Comparison of ENCODE assay signal across 8 cellular contexts in genomic region chr4:16026155-16026761, GRCh38. TPM values are rescaled to one million over a fixed set of nuclear protein-coding genes. Genes with fewer than 3 reads are reported as not detected.
DNase-seq lines count a peak whose midpoint lies in the region; ATAC-seq and TF ChIP-seq lines count a peak whose summit lies in the region.

No MANE protein-coding gene starts in this region.

- H4K91ac ChIP-seq in neuronal stem cell (ENCODE audit: low read depth, low read length, poor library complexity), result no peak overlapping the region

- no peak overlapping the region for H3K9ac ChIP-seq in neuronal stem cell (ENCODE audit: low read depth, low read length, poor library complexity)

- TF ChIP-seq POLR2A in esophagus squamous epithelium (IDR thresholded peaks at IDR 0.05), result no peak

- H3K27ac ChIP-seq in SJCRH30 (no peak overlapping the region), esophagus squamous epithelium (no peak overlapping the region), neuronal stem cell (replicated peaks; ENCODE audit: low read length) (no peak overlapping the region)

- H3K4me1 ChIP-seq in SJCRH30 (peaks cover 18% of the 10 kb centered on the region), esophagus squamous epithelium (peaks cover 0 to 9% (median 0%) of the 10 kb centered on the region in 3 donors), neuronal stem cell (ENCODE audit: control insufficient read depth in 2 of 2, insufficient read depth in 1 of 2, low read depth in 1 of 2, low read length in 2 of 2) (peaks cover 4 to 11% of the 10 kb centered on the region in 2 donors)

- no peak overlapping the region for H2BK5ac ChIP-seq in neuronal stem cell (ENCODE audit: low read length)

- peaks cover 15% of the 10 kb centered on the region for H3K4me1 Mint-ChIP-seq in activated T-cell treated with anti-CD3 and anti-CD28 coated beads, Interleukin-2, amount 50 U/mL, for 24 hours (ENCODE audit: low read depth)

- H3K14ac ChIP-seq in neuronal stem cell (ENCODE audit: low read length), result no peak overlapping the region

- H3K23ac ChIP-seq in neuronal stem cell (ENCODE audit: low read depth, low read length, poor library complexity), result no peak overlapping the region

- no peak overlapping the region for H3K4me3 Mint-ChIP-seq in activated T-cell treated with anti-CD3 and anti-CD28 coated beads, Interleukin-2, amount 50 U/mL, for 24 hours

- no peak overlapping the region for H2BK12ac ChIP-seq in neuronal stem cell (ENCODE audit: low read length)

- TF ChIP-seq CTCF in esophagus squamous epithelium (IDR thresholded peaks at IDR 0.05), result peak; percentile 75 to 88 (median 80)

- H3K18ac ChIP-seq in neuronal stem cell (ENCODE audit: low read length), result no peak overlapping the region

- H2AFZ ChIP-seq in neuronal stem cell (ENCODE audit: low read length), result no peak overlapping the region

- intact Hi-C loops in esophagus squamous epithelium (cut with DNase I), result no loop called here

- no peak overlapping the region for H2BK15ac ChIP-seq in neuronal stem cell (ENCODE audit: low read length)

- H3K36me3 Mint-ChIP-seq in activated T-cell treated with anti-CD3 and anti-CD28 coated beads, Interleukin-2, amount 50 U/mL, for 24 hours (ENCODE audit: low read depth), result no peaks in the 10 kb centered on the region

- no peak overlapping the region for H3K4ac ChIP-seq in neuronal stem cell (ENCODE audit: low read length)

- H3K36me3 ChIP-seq in SJCRH30 (no peaks in the 10 kb centered on the region), esophagus squamous epithelium (no peaks in the 10 kb centered on the region), neuronal stem cell (replicated peaks in 1 of 2; ENCODE audit: control insufficient read depth in 2 of 2, insufficient read depth in 2 of 2, low read length in 2 of 2) (peaks cover 24 to 45% of the 10 kb centered on the region in 2 donors)

- H3K4me3 ChIP-seq in SJCRH30, result no peak overlapping the region
- no peak overlapping the region for H3K4me3 ChIP-seq in esophagus squamous epithelium
- no peak overlapping the region for H3K4me3 ChIP-seq in neuronal stem cell (ENCODE audit: low read length in 2 of 2)

- H3K27me3 ChIP-seq in SJCRH30 (no peaks in the 10 kb centered on the region), esophagus squamous epithelium (peaks cover 0 to 42% (median 0%) of the 10 kb centered on the region in 4 donors), neuronal stem cell (ENCODE audit: control insufficient read depth in 3 of 3, insufficient read depth in 3 of 3, low read depth in 1 of 3, low read length in 3 of 3) (no peaks in the 10 kb centered on the region)

- no peaks in the 10 kb centered on the region for H3K9me3 ChIP-seq in SJCRH30 (replicated peaks)
- H3K9me3 ChIP-seq in esophagus squamous epithelium, result no peaks in the 10 kb centered on the region
- no peaks in the 10 kb centered on the region for H3K9me3 ChIP-seq in neuronal stem cell (replicated peaks in 1 of 2; ENCODE audit: control insufficient read depth in 2 of 2, insufficient read depth in 1 of 2, low read depth in 1 of 2, low read length in 2 of 2)

- WGBS in esophagus squamous epithelium, 2 donors, result 34 to 40% methylated on average over 5 of the region's 5 CpGs
- no CpG with 5 or more reads among the region's 5 CpGs for WGBS in neuronal stem cell (ENCODE audit: extremely low coverage in 2 of 2, insufficient read length in 2 of 2, insufficient replicate concordance in 1 of 2), 2 donors

- no peak overlapping the region for H2AK5ac ChIP-seq in neuronal stem cell (ENCODE audit: low read depth, low read length)

- no peak overlapping the region for H4K8ac ChIP-seq in neuronal stem cell (ENCODE audit: low read depth, low read length)

- no peak overlapping the region for H2BK120ac ChIP-seq in neuronal stem cell (ENCODE audit: low read depth, low read length)

- no peaks in the 10 kb centered on the region for H3K79me1 ChIP-seq in neuronal stem cell (ENCODE audit: low read depth, low read length)

- no peaks in the 10 kb centered on the region for H3K9me3 Mint-ChIP-seq in activated T-cell treated with anti-CD3 and anti-CD28 coated beads, Interleukin-2, amount 50 U/mL, for 24 hours

- ATAC-seq in GM21390 (IDR thresholded peaks at IDR 0.05; ENCODE audit: unreplicated experiment) (no peak), GM21619 (IDR thresholded peaks at IDR 0.05; ENCODE audit: unreplicated experiment) (no peak)

- DNase-seq in activated T-cell treated with anti-CD3 and anti-CD28 coated beads for 4 hours (peak; percentile 18), HuH-7.5 (ENCODE audit: low spot score) (peak; percentile 34), SJCRH30 (peak; percentile 16 to 80), esophagus squamous epithelium (lab: John Stamatoyannopoulos, UW) (no peak), neuronal stem cell (ENCODE audit: low spot score) (peak; percentile 59)
- DNase-seq in activated T-cell treated with anti-CD3 and anti-CD28 coated beads, Interleukin-2, amount 50 U/mL, for 24 hours, result no peak

- H3K27ac Mint-ChIP-seq in activated T-cell treated with anti-CD3 and anti-CD28 coated beads, Interleukin-2, amount 50 U/mL, for 24 hours, result no peak overlapping the region

- peaks cover 32% of the 10 kb centered on the region for H3K27me3 Mint-ChIP-seq in activated T-cell treated with anti-CD3 and anti-CD28 coated beads, Interleukin-2, amount 50 U/mL, for 24 hours

- no peak overlapping the region for H3K4me2 ChIP-seq in neuronal stem cell (ENCODE audit: insufficient read depth, low read length, poor library complexity, severe bottlenecking)

RNA-seq across cellular contexts. Expression of gene PROM1, which starts 57.6 kb away (rescaled TPM):
- 23.0 and 23.4 TPM in 2 replicates for total RNA-seq in SJCRH30 (2014; rRNA removed; shearing (Covaris generic))
- 1 to 10 TPM in 2 of 4 donors, under 1 TPM in 1, not detected in 1; 0.13 to 6.7 (median 1.7) TPM for total RNA-seq in esophagus squamous epithelium
- polyA plus RNA-seq in neuronal stem cell (2013, experiment 1 of 2), result 37.3 TPM
- 35.7 TPM for polyA plus RNA-seq in neuronal stem cell (2013, experiment 2 of 2)

Comparison
In these comparisons a context has a peak if more than half of its experiments do, and no peak if none do; other contexts are left out.
1. DNase-seq: peak in activated T-cell treated with anti-CD3 and anti-CD28 coated beads for 4 hours (single experiment), HuH-7.5 (single experiment), SJCRH30 (2 of 2) and neuronal stem cell (single experiment); none in activated T-cell treated with anti-CD3 and anti-CD28 coated beads, Interleukin-2, amount 50 U/mL, for 24 hours (single experiment) and esophagus squamous epithelium (single experiment).